27 cellular contexts compared by ENCODE assay signal in genomic region chr11:16685914-16686313, GRCh38. TPM values are rescaled to one million over a fixed set of nuclear protein-coding genes. Genes with fewer than 3 reads are reported as not detected.
DNase-seq lines count a peak whose midpoint lies in the region; ATAC-seq, FAIRE-seq and TF ChIP-seq lines count a peak whose summit lies in the region.
"Had no signal": no experiment of that assay in that cellular context is flagged by ENCODE, and none has a peak within 500 bp of the region (broad histone marks: within the 10 kb centered on the region; RNA-seq: fewer than 3 reads in every experiment).

No MANE protein-coding gene starts in this region.

- H2BK12ac ChIP-seq in H1 (ENCODE audit: low read depth, low read length) = peak overlapping the region; percentile 52; the same call in 1 of the 2 replicates

- no peak overlapping the region for H3K4ac ChIP-seq in H1 (replicated peaks; ENCODE audit: insufficient read length, low read depth, low read length)
- H3K4ac ChIP-seq in mesendoderm (ENCODE audit: low read depth, low read length) = no peak overlapping the region

- H4K20me1 ChIP-seq in GM23338 (replicated peaks; ENCODE audit: insufficient read depth) (no peaks in the 10 kb centered on the region), H1 (replicated peaks in 1 of 2; ENCODE audit: control insufficient read depth in 1 of 2, insufficient read depth in 2 of 2, low read length in 2 of 2) (no peaks in the 10 kb centered on the region)
- H4K20me1 ChIP-seq: BLaER1 treated with 17β-estradiol and CSF1 and Interleukin-3, amounts not matched to agents 10 nM and 100 nM had no signal

- H3K79me2 ChIP-seq in GM23338 (replicated peaks; ENCODE audit: insufficient read depth) (no peaks in the 10 kb centered on the region), H1 (ENCODE audit: control insufficient read depth in 1 of 2, insufficient read depth in 2 of 2, low read length in 2 of 2) (no peaks in the 10 kb centered on the region), mesendoderm (ENCODE audit: control insufficient read depth, insufficient read depth, low read length) (no peaks in the 10 kb centered on the region)

- H4K5ac ChIP-seq in H1 (ENCODE audit: insufficient read length, low read depth, low read length) (no peak overlapping the region), mesendoderm (ENCODE audit: low read length) (no peak overlapping the region)

- H3K18ac ChIP-seq in H1 (ENCODE audit: extremely low read depth, low read length) = no peak overlapping the region
- H3K18ac ChIP-seq in mesendoderm (ENCODE audit: low read length) = no peak overlapping the region

- POLR2A ChIA-PET in H1 (lab: Charles Lee; ENCODE audit: partially characterized antibody) = interaction anchor here (0.9 kb wide), 1 partner anchor 52 kb away, joined by 4 read pairs; the partner anchor contains the start of gene C11orf58

- H2AFZ ChIP-seq in GM23338 (peak overlapping the region; percentile 72), H1 (ENCODE audit: low read length) (peak overlapping the region; percentile 75; the same call in 1 of the 2 replicates)

- no peak overlapping the region for H3K56ac ChIP-seq in H1 (replicated peaks; ENCODE audit: insufficient read length, low read depth, low read length)
- H3K56ac ChIP-seq in mesendoderm (ENCODE audit: low read length) = no peak overlapping the region

- CTCF ChIA-PET in H1 (lab: Charles Lee; ENCODE audit: partially characterized antibody) = interaction anchor here (0.7 to 1.5 kb wide), 3 partner anchors 16 to 79 kb away, joined by 3 to 4 read pairs (median 3); no protein-coding TSS in a partner anchor

- H3K4me3 Mint-ChIP-seq in GM23338 = no peak overlapping the region; the same call in 2 of the 3 replicates
- H3K4me3 Mint-ChIP-seq: CD14-positive monocyte; CD4-positive, alpha-beta T cell; CD8-positive, alpha-beta memory T cell; HFFc6 had no signal

- no peak overlapping the region for H3K27ac ChIP-seq in GM23338 (ENCODE audit: low read depth)
- H3K27ac ChIP-seq in HUES6 (ENCODE audit: low read depth, low read length) = peak overlapping the region; percentile 22; the same call in 1 of the 2 replicates
- H3K27ac ChIP-seq in H1 (ENCODE audit: low read depth, low read length) = no peak overlapping the region
- H3K27ac ChIP-seq in mesendoderm (ENCODE audit: low read depth, low read length) = no peak overlapping the region
- H3K27ac ChIP-seq: A549; BLaER1 treated with 17β-estradiol and CSF1 and Interleukin-3, amounts not matched to agents 10 nM and 100 nM had no signal

- H3K4me1 Mint-ChIP-seq in GM23338 = peaks cover 9% of the 10 kb centered on the region
- H3K4me1 Mint-ChIP-seq: CD14-positive monocyte; CD8-positive, alpha-beta memory T cell had no signal

- no peak overlapping the region for H3K14ac ChIP-seq in H1 (ENCODE audit: insufficient read length)

- no peaks in the 10 kb centered on the region for H3K27me3 ChIP-seq in GM23338 (ENCODE audit: insufficient read depth)
- no peaks in the 10 kb centered on the region for H3K27me3 ChIP-seq in HUES6 (ENCODE audit: control insufficient read depth, insufficient read depth, low read length)
- H3K27me3 ChIP-seq in H1 (replicated peaks in 1 of 4; ENCODE audit: control insufficient read depth in 3 of 4, extremely low read depth in 1 of 4, insufficient read depth in 3 of 4, low read length in 3 of 4) = no peaks in the 10 kb centered on the region; a peak in 1 of 7 replicates
- no peaks in the 10 kb centered on the region for H3K27me3 ChIP-seq in mesendoderm (ENCODE audit: insufficient read depth, low read length, poor library complexity)
- H3K27me3 ChIP-seq: BE2C; BLaER1 treated with 17β-estradiol and CSF1 and Interleukin-3, amounts not matched to agents 10 nM and 100 nM had no signal

- WGBS in H1 (ENCODE audit: extremely low coverage in 1 of 2, insufficient coverage in 1 of 2, insufficient read length in 1 of 2, insufficient replicate concordance in 2 of 2, low coverage in 1 of 2, low lambda C conversion rate in 2 of 2, missing lambda C conversion rate in 1 of 2), 2 experiments = 100% methylated on average over 2 of the region's 2 CpGs; no CpG with 5 or more reads in 1 of the 2 experiments
- no CpG with 5 or more reads among the region's 2 CpGs for WGBS in mesendoderm (ENCODE audit: extremely low coverage, insufficient coverage, low lambda C conversion rate)

- H4K8ac ChIP-seq in H1 (ENCODE audit: extremely low read depth, insufficient read depth, low read length) (no peak overlapping the region), mesendoderm (ENCODE audit: low read depth, low read length) (no peak overlapping the region)

- H3K9me3 ChIP-seq in HUES6 (ENCODE audit: control insufficient read depth, insufficient read depth, low read depth, low read length) = no peaks in the 10 kb centered on the region
- H3K9me3 ChIP-seq in H1 (ENCODE audit: insufficient read depth in 2 of 2, low read depth in 1 of 2, low read length in 1 of 2) = no peaks in the 10 kb centered on the region
- H3K9me3 ChIP-seq: A549, BE2C had no signal

- H3K9ac ChIP-seq in HUES6 (ENCODE audit: low read length) (no peak overlapping the region), H1 (replicated peaks in 1 of 4; ENCODE audit: extremely low read depth in 1 of 4, low read depth in 3 of 4, low read length in 3 of 4) (no peak overlapping the region), mesendoderm (ENCODE audit: low read length) (no peak overlapping the region)
- H3K9ac ChIP-seq: BLaER1 treated with 17β-estradiol and CSF1 and Interleukin-3, amounts not matched to agents 10 nM and 100 nM had no signal

- TF ChIP-seq CTCF in GM23338 (conservative IDR thresholded peaks at IDR 0.05; ENCODE audit: low read depth in 2 of 2) (no peak), H1 (IDR thresholded peaks at IDR 0.05; ENCODE audit: control extremely low read depth in 1 of 3, insufficient read depth in 1 of 3, low read depth in 1 of 3, low read length in 3 of 3) (no peak)

- DNase-seq in GM23338 (ENCODE audit: low spot score) (peak; percentile 21), H1 (ENCODE audit: low read depth in 1 of 2, low spot score in 2 of 2) (no peak), mesendoderm (peak; percentile 18), middle frontal gyrus (ENCODE audit: extremely low spot score, low spot score) (no peak), NCI-H1092 treated with DMSO at 0.1 percent for 48 hours (lab: John Stamatoyannopoulos, UW) (no peak), HPDE6-E6E7 (ENCODE audit: extremely low spot score) (no peak)
- no peak for DNase-seq in activated effector memory CD4-positive, alpha-beta T cell treated with Interleukin-2 at 50 U/mL for 16 hours
- DNase-seq: 8988T; ACHN; AML-193; BE2C; CD4-positive, alpha-beta T cell; CD8-positive, alpha-beta memory T cell; DMS 273 treated with DMSO at 0.1 percent for 48 hours; DMS79; EL; GF-D8; GOT3; H7; HFFc6 had no signal

- no peaks in the 10 kb centered on the region for H3K36me3 Mint-ChIP-seq in GM23338 (ENCODE audit: low read depth)
- H3K36me3 Mint-ChIP-seq: CD14-positive monocyte had no signal

- H3K79me1 ChIP-seq in H1 (ENCODE audit: low read depth, low read length) = no peaks in the 10 kb centered on the region
- no peaks in the 10 kb centered on the region for H3K79me1 ChIP-seq in mesendoderm (ENCODE audit: low read length)

- H2BK5ac ChIP-seq in H1 (ENCODE audit: low read depth, low read length) = peak overlapping the region; percentile 48; the same call in 1 of the 2 replicates
- no peak overlapping the region for H2BK5ac ChIP-seq in mesendoderm (ENCODE audit: low read length)

- no peaks in the 10 kb centered on the region for H3K36me3 ChIP-seq in GM23338 (ENCODE audit: insufficient read depth)
- no peaks in the 10 kb centered on the region for H3K36me3 ChIP-seq in HUES6 (ENCODE audit: control insufficient read depth, insufficient read depth, low read length)
- H3K36me3 ChIP-seq in H1 (ENCODE audit: control insufficient read depth in 2 of 4, insufficient read depth in 4 of 4, low read length in 3 of 4) = no peaks in the 10 kb centered on the region
- no peaks in the 10 kb centered on the region for H3K36me3 ChIP-seq in mesendoderm (ENCODE audit: control insufficient read depth, insufficient read depth, low read length)
- H3K36me3 ChIP-seq: BE2C; BLaER1 treated with 17β-estradiol and CSF1 and Interleukin-3, amounts not matched to agents 10 nM and 100 nM had no signal

- ATAC-seq in GM23338 = peak; percentile 42; the same call in 2 of the 3 replicates

- no peak for TF ChIP-seq POLR2A in H1 (IDR thresholded peaks at IDR 0.05; ENCODE audit: control extremely low read depth in 1 of 2, low read depth in 2 of 2, low read length in 2 of 2)

- no peak for FAIRE-seq in H1 (lab: Jason Lieb, UNC)
- FAIRE-seq: A549, D721Med, GM12891, GM18507 had no signal

- H3F3A ChIP-seq in GM23338 (replicated peaks; ENCODE audit: low read depth) = no peaks in the 10 kb centered on the region

- H3K23ac ChIP-seq in H1 (ENCODE audit: insufficient read length) = no peak overlapping the region
- H3K23ac ChIP-seq in mesendoderm (ENCODE audit: low read length) = no peak overlapping the region

- H3K4me2 ChIP-seq in GM23338 (no peak overlapping the region), H1 (ENCODE audit: insufficient read depth in 1 of 2, low read depth in 2 of 2, low read length in 2 of 2) (0 out of 4 replicates have a peak overlapping the region, but pooled peaks of 1 of the 2 experiments have one; percentile 10), mesendoderm (ENCODE audit: low read length) (no peak overlapping the region)
- H3K4me2 ChIP-seq: A549 had no signal

- H2BK15ac ChIP-seq in H1 (ENCODE audit: low read length) (peak overlapping the region; percentile 72; the same call in 1 of the 2 replicates), mesendoderm (replicated peaks; ENCODE audit: low read depth) (no peak overlapping the region)

- H2BK20ac ChIP-seq in H1 (ENCODE audit: low read length) = no peak overlapping the region

- H4K91ac ChIP-seq in H1 (replicated peaks; ENCODE audit: insufficient read length, low read length) = no peak overlapping the region

- H3K27me3 Mint-ChIP-seq in GM23338 (ENCODE audit: insufficient read depth, low read depth, poor library complexity) = peaks cover 5% of the 10 kb centered on the region

- H2AK5ac ChIP-seq in H1 (ENCODE audit: low read depth, low read length) (no peak overlapping the region), mesendoderm (ENCODE audit: low read length) (no peak overlapping the region)

- H2BK120ac ChIP-seq in H1 (replicated peaks; ENCODE audit: low read depth, low read length) = no peak overlapping the region
- no peak overlapping the region for H2BK120ac ChIP-seq in mesendoderm (ENCODE audit: low read depth, low read length)

- no peak overlapping the region for H3K4me3 ChIP-seq in GM23338
- no peak overlapping the region for H3K4me3 ChIP-seq in HUES6 (ENCODE audit: low read depth, low read length)
- no peak overlapping the region for H3K4me3 ChIP-seq in H1 (ENCODE audit: extremely low read depth in 1 of 4, insufficient read depth in 2 of 4, low read depth in 3 of 4, low read length in 4 of 4)
- no peak overlapping the region for H3K4me3 ChIP-seq in mesendoderm (ENCODE audit: low read length)
- H3K4me3 ChIP-seq: A549; BLaER1 treated with 17β-estradiol and CSF1 and Interleukin-3, amounts not matched to agents 10 nM and 100 nM had no signal

- H3K23me2 ChIP-seq in H1 (ENCODE audit: low read depth, low read length) = no peaks in the 10 kb centered on the region

- peaks cover 6% of the 10 kb centered on the region; the same call in 1 of the 2 replicates for H3K9me2 ChIP-seq in GM23338 (ENCODE audit: insufficient read depth)

- H3K9me3 Mint-ChIP-seq in GM23338 = no peaks in the 10 kb centered on the region; the same call in 2 of the 3 replicates
- H3K9me3 Mint-ChIP-seq: CD4-positive, alpha-beta T cell had no signal

- no peak for TF ChIP-seq RAD21 in H1 (IDR thresholded peaks at IDR 0.05 in 1 of 2, conservative IDR thresholded peaks at IDR 0.05 in 1 of 2; ENCODE audit: low read depth in 2 of 2, low read length in 2 of 2)

- no peak for TF ChIP-seq EP300 in H1 (IDR thresholded peaks at IDR 0.05; ENCODE audit: borderline replicate concordance in 1 of 2, low read depth in 2 of 2, low read length in 2 of 2)

- H3K4me1 ChIP-seq in GM23338 (ENCODE audit: insufficient read depth) = peaks cover 4% of the 10 kb centered on the region; the same call in 1 of the 2 replicates
- H3K4me1 ChIP-seq in HUES6 (ENCODE audit: control insufficient read depth, insufficient read depth, low read length) = peaks cover 12% of the 10 kb centered on the region
- peaks cover 0 to 5% (median 3%) of the 10 kb centered on the region in 4 experiments; a peak in 4 of 7 replicates for H3K4me1 ChIP-seq in H1 (replicated peaks in 1 of 4; ENCODE audit: control insufficient read depth in 3 of 4, insufficient read depth in 4 of 4, low read length in 3 of 4)
- no peaks in the 10 kb centered on the region for H3K4me1 ChIP-seq in mesendoderm (ENCODE audit: control insufficient read depth, low read depth, low read length)
- H3K4me1 ChIP-seq: A549, BE2C had no signal

- H3K27ac Mint-ChIP-seq in GM23338 = no peak overlapping the region
- H3K27ac Mint-ChIP-seq: CD14-positive monocyte; CD4-positive, alpha-beta T cell; CD8-positive, alpha-beta memory T cell; HFFc6 had no signal

RNA-seq across cellular contexts. Expression of gene C11orf58, which starts 52.5 kb away (rescaled TPM):
- total RNA-seq in GM23338 (2014; rRNA removed; shearing (Covaris generic)) = 164 and 221 TPM in 2 replicates
- polyA plus RNA-seq in GM23338 (2016; fragmentation: Nextera tagmentation; extraction: Ambion mirVana) = 248 and 280 TPM in 2 replicates
- 161 and 181 TPM in 2 replicates for total RNA-seq in H1 (2021; fragmentation: NEBNext Ultra II Directional; extraction: Animal tissue kit (Norgen Biotek cat#: 25700))
- 67.4 and 70.7 TPM in 2 replicates for polyA plus RNA-seq in H1 (2011; rRNA removed)
- polyA plus RNA-seq in H1 (2011; cell fraction: cytosol; rRNA removed) = 181 TPM
- 41.0 TPM for polyA plus RNA-seq in H1 (2011; cell fraction: nucleus; rRNA removed)
- polyA plus RNA-seq in H1 (2012, experiment 1 of 2) = 228 to 336 TPM (median 257 TPM) in 4 replicates
- 25.3 TPM for polyA plus RNA-seq in H1 (2012, experiment 2 of 2)
- 125 TPM for polyA plus RNA-seq in H1 (2013, experiment 1 of 2)
- 113 TPM for polyA plus RNA-seq in H1 (2013, experiment 2 of 2)
- 35.3 and 53.0 TPM in 2 replicates for polyA minus RNA-seq in H1 (2011; rRNA and poly(A)+ RNA removed)
- 128 TPM for polyA minus RNA-seq in H1 (2011; cell fraction: cytosol; rRNA and poly(A)+ RNA removed)
- 70.9 TPM for polyA minus RNA-seq in H1 (2011; cell fraction: nucleus; rRNA and poly(A)+ RNA removed)
- 182 TPM for polyA plus RNA-seq in mesendoderm (2013, experiment 1 of 2)
- 183 TPM for polyA plus RNA-seq in mesendoderm (2013, experiment 2 of 2)

Comparison
In these comparisons a context has a peak if more than half of its experiments do, and no peak if none do; other contexts are left out.
1. DNase-seq: peak in GM23338 (single experiment) and mesendoderm (single experiment); none in H1 (0 of 2), middle frontal gyrus (single experiment), NCI-H1092 treated with DMSO at 0.1 percent for 48 hours (single experiment), HPDE6-E6E7 (single experiment) and activated effector memory CD4-positive, alpha-beta T cell treated with Interleukin-2 at 50 U/mL for 16 hours (single experiment).